Comparison of ENCODE assay signal across 20 cellular contexts in the genomic region with DNA sequence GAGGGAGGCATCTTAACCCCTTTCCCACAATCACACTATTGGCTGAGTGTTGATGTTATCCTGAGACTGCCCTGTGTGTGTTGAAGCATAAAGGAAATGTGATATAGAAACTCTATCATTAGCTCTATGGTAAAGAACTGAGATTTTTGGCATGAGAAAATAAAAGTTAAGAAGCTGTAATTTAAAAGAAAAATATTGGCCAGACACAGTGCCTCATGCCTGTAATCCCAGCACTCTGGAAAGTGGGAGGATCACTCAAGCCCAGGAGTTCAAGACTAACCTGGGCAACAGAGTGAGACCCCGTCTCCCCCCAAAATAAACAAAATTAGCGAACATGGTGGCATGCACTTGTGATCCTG. TPM values are rescaled to one million over a fixed set of nuclear protein-coding genes. Genes with fewer than 3 reads are reported as not detected.
DNase-seq lines count a peak whose midpoint lies in the region; ATAC-seq, FAIRE-seq and TF ChIP-seq lines count a peak whose summit lies in the region.
"Had no signal": no experiment of that assay in that cellular context is flagged by ENCODE, and none has a peak within 500 bp of the region (broad histone marks: within the 10 kb centered on the region; RNA-seq: fewer than 3 reads in every experiment).

No MANE protein-coding gene starts in this region.

- intact Hi-C loops in CD14-positive monocyte (cut with micrococcal nuclease): no loop called here
- intact Hi-C loops in Panc1 (cut with micrococcal nuclease; ENCODE audit: unreplicated experiment): no loop called here

- no peaks in the 10 kb centered on the region for H3K27me3 ChIP-seq in Loucy (ENCODE audit: insufficient read depth, low read length, poor library complexity, severe bottlenecking)
- no peaks in the 10 kb centered on the region for H3K27me3 ChIP-seq in Panc1 (ENCODE audit: control insufficient read depth, insufficient read depth, low read length)

- no peaks in the 10 kb centered on the region for H3K36me3 ChIP-seq in Loucy (ENCODE audit: insufficient read depth, low read length)
- H3K36me3 ChIP-seq in Panc1 (ENCODE audit: control insufficient read depth, insufficient read depth, low read length): no peaks in the 10 kb centered on the region
- H3K36me3 ChIP-seq: HAP-1 had no signal

- no TSS peak for BruUV-seq in Panc1 (replicated peaks; lab: Mats Ljungman, UMichigan)

- no peak for TF ChIP-seq POLR2A in GM12891 (IDR thresholded peaks at IDR 0.05; ENCODE audit: low read depth, low read length)

- H3K4me1 Mint-ChIP-seq in CD14-positive monocyte: peaks cover 24% of the 10 kb centered on the region

- peaks cover 38% of the 10 kb centered on the region for H3K4me1 ChIP-seq in Loucy (ENCODE audit: insufficient read depth, low read length, poor library complexity, severe bottlenecking)
- peaks cover 83% of the 10 kb centered on the region for H3K4me1 ChIP-seq in Panc1 (ENCODE audit: control insufficient read depth, insufficient read depth, low read length)

- H3K9me3 ChIP-seq in Loucy (ENCODE audit: insufficient read depth, low read depth, low read length): no peaks in the 10 kb centered on the region
- no peaks in the 10 kb centered on the region for H3K9me3 ChIP-seq in Panc1 (ENCODE audit: control insufficient read depth, insufficient read depth, low read depth, low read length)
- H3K9me3 ChIP-seq: HAP-1 had no signal

- no peak for ATAC-seq in Panc1
- ATAC-seq: CD8-positive, alpha-beta T cell; K562 had no signal

- no peaks in the 10 kb centered on the region for H3K36me3 Mint-ChIP-seq in CD14-positive monocyte
- H3K36me3 Mint-ChIP-seq: CD8-positive, alpha-beta T cell had no signal

- H4K20me1 ChIP-seq in Loucy (ENCODE audit: insufficient read depth, low read length, poor library complexity, severe bottlenecking): no peaks in the 10 kb centered on the region

- peak overlapping the region; percentile 1 for H3K4me2 ChIP-seq in Loucy (ENCODE audit: low read depth, low read length, poor library complexity, severe bottlenecking)

- FAIRE-seq in GM12891 (lab: Jason Lieb, UNC): no peak
- FAIRE-seq: A204.1, GM12892, GM18507, K562 had no signal

- peaks cover 0 to 4% (median 0%) of the 10 kb centered on the region in 7 donors for H3K9me3 Mint-ChIP-seq in CD14-positive monocyte
- H3K9me3 Mint-ChIP-seq: CD8-positive, alpha-beta T cell had no signal

- H3K4me3 ChIP-seq in Loucy (ENCODE audit: low read length, poor library complexity, severe bottlenecking) (no peak overlapping the region), Panc1 (ENCODE audit: low read depth in 2 of 2, low read length in 2 of 2) (no peak overlapping the region)
- H3K4me3 ChIP-seq: GM23248, HAP-1, K562 had no signal

- no peaks in the 10 kb centered on the region for H3F3A ChIP-seq in Loucy (ENCODE audit: low read depth)

- DNase-seq in CD14-positive monocyte (ENCODE audit: low spot score) (peak; percentile 3), Panc1 (ENCODE audit: low read depth, low spot score) (no peak), islet precursor cell (no peak), GM12891 (ENCODE audit: insufficient read length, low spot score) (no peak)
- DNase-seq in stimulated activated CD4-positive, alpha-beta T cell treated with anti-CD3 and anti-CD28 coated beads, Interleukin-4, amount 100 ng/mL, for 24 hours: no peak
- DNase-seq: AML-193; Calu3; CD8-positive, alpha-beta T cell; DMS79 treated with DMSO at 0.1 percent for 48 hours; EL; GM23248; IMR-90 had no signal

- H3K27ac Mint-ChIP-seq in CD14-positive monocyte: no peak overlapping the region
- H3K27ac Mint-ChIP-seq: CD8-positive, alpha-beta T cell had no signal

- TF ChIP-seq CTCF in CD14-positive monocyte (IDR thresholded peaks at IDR 0.05) (no peak), Loucy (conservative IDR thresholded peaks at IDR 0.05; ENCODE audit: low read length) (no peak), Panc1 (IDR thresholded peaks at IDR 0.05) (no peak)

- in situ Hi-C loops in Panc1 (cut with HindIII; ENCODE audit: low pct_unique_long_range_greater_than_20kb, low sequenced_read_pairs): no loop called here

- H3K9ac ChIP-seq in Loucy (ENCODE audit: low read depth, low read length, poor library complexity, severe bottlenecking): no peak overlapping the region
- H3K9ac ChIP-seq: GM23248 had no signal

- CTCF ChIA-PET in Panc1 (lab: Charles Lee): no interaction called here

- H2AFZ ChIP-seq in Loucy (ENCODE audit: low read length): no peak overlapping the region
- H2AFZ ChIP-seq: GM23248 had no signal

- peak overlapping the region; percentile 99 for H3K27ac ChIP-seq in Panc1 (ENCODE audit: low read length)
- H3K27ac ChIP-seq: GM23248, HL-60 had no signal

- H3K27me3 Mint-ChIP-seq in CD14-positive monocyte (ENCODE audit: low read depth in 3 of 3): peaks cover 30 to 74% (median 68%) of the 10 kb centered on the region in 3 donors

- H3K4me3 Mint-ChIP-seq in CD14-positive monocyte: no peak overlapping the region
- H3K4me3 Mint-ChIP-seq: CD8-positive, alpha-beta T cell had no signal

- H3K79me2 ChIP-seq in Loucy (ENCODE audit: insufficient read depth, low read length): no peaks in the 10 kb centered on the region

- H3K9me2 ChIP-seq in Loucy (replicated peaks; ENCODE audit: low read depth, low read length): no peaks in the 10 kb centered on the region

- POLR2A ChIA-PET in Panc1 (lab: Charles Lee): no interaction called here

TF ChIP-seq in GM12891, 5 proteins besides CTCF, POLR2A, EP300 and RAD21:
- TF ChIP-seq SPI1 (IDR thresholded peaks at IDR 0.05; ENCODE audit: low read depth, low read length): no peak
- no peak for TF ChIP-seq POLR2AphosphoS5 (IDR thresholded peaks at IDR 0.05; ENCODE audit: low read depth, low read length)

RNA-seq across cellular contexts. Expression of a gene that starts 14.2 kb away (rescaled TPM):
- polyA plus RNA-seq in CD14-positive monocyte: under 1 TPM in 1 of 2 donors, not detected in 1; 0.09 TPM
- 67.4 TPM for total RNA-seq in Panc1 (2021; ENCODE audit: unreplicated experiment)
- polyA plus RNA-seq in Panc1 (2012; ENCODE audit: insufficient read length): 76.4 TPM
- polyA plus RNA-seq in GM12891 (2012; ENCODE audit: low read depth, missing spikeins): 0.10 TPM
- total RNA-seq: G401, K562 had no signal
- polyA plus RNA-seq: K562 had no signal
